In the genomic region with DNA sequence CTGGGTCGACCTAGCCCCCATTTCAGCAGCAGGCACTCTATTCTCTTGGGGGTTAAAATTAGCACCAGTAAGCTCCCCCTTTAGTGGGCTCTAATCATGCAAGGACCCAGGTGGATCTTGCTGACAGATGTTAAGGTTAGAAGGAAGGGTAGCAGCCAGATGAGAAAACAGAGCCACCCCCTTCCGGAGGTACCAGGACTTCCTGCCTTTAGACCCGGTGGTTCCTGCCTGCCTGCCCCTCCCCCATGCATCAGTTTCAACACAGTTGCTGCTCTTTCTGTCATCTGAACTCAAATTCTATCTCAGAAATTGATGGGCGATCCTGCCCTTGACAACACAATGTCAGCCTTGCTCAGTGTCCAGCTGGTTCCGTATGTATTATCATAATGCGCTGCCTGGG, we compare ENCODE assay signal across 9 cellular contexts.
DNase-seq lines count a peak whose midpoint lies in the region; ATAC-seq lines count a peak whose summit lies in the region.
"Had no signal": no experiment of that assay in that cellular context is flagged by ENCODE, and none has a peak within 500 bp of the region (broad histone marks: within the 10 kb centered on the region; RNA-seq: fewer than 3 reads in every experiment).

No MANE protein-coding gene starts in this region.

- no peak overlapping the region for H3K4me3 ChIP-seq in H7 (ENCODE audit: insufficient read depth, low read depth, low read length)
- H3K4me3 ChIP-seq: SJCRH30 had no signal

- peak; percentile 68 for ATAC-seq in HG03460 (IDR thresholded peaks at IDR 0.05; ENCODE audit: unreplicated experiment)

- H3K27me3 ChIP-seq in H7 (ENCODE audit: control insufficient read depth, insufficient read depth, low read length), result no peaks in the 10 kb centered on the region
- H3K27me3 ChIP-seq: SJCRH30 had no signal

- DNase-seq in DMS 273 (lab: John Stamatoyannopoulos, UW; ENCODE audit: unreplicated experiment) (peak; percentile 38), DMS 273 treated with DMSO at 0.1 percent for 48 hours (lab: John Stamatoyannopoulos, UW) (no peak), NCI-H69 (lab: John Stamatoyannopoulos, UW) (no peak), DMS114 treated with DMSO at 0.1 percent for 48 hours (lab: John Stamatoyannopoulos, UW; ENCODE audit: unreplicated experiment) (no peak), H7 (no peak)
- peak; percentile 29 for DNase-seq in activated T-cell treated with anti-CD3 and anti-CD28 coated beads, Interleukin-2, amount 50 U/mL, for 1 hour
- peak; percentile 34 for DNase-seq in stimulated activated CD4-positive, alpha-beta T cell treated with anti-CD3 and anti-CD28 coated beads, Interleukin-12 subunit alpha, Interleukin-12 subunit beta, amount 100 ng/mL, for 4 hours

- no peaks in the 10 kb centered on the region for H3K36me3 ChIP-seq in H7 (replicated peaks; ENCODE audit: control insufficient read depth, insufficient read depth, low read length)
- H3K36me3 ChIP-seq: SJCRH30 had no signal

Comparison
In these comparisons a context has a peak if more than half of its experiments do, and no peak if none do; other contexts are left out.
1. DNase-seq: peak in DMS 273 (single experiment), activated T-cell treated with anti-CD3 and anti-CD28 coated beads, Interleukin-2, amount 50 U/mL, for 1 hour (single experiment) and stimulated activated CD4-positive, alpha-beta T cell treated with anti-CD3 and anti-CD28 coated beads, Interleukin-12 subunit alpha, Interleukin-12 subunit beta, amount 100 ng/mL, for 4 hours (single experiment); none in DMS 273 treated with DMSO at 0.1 percent for 48 hours (single experiment), NCI-H69 (single experiment), DMS114 treated with DMSO at 0.1 percent for 48 hours (single experiment) and H7 (single experiment).